Comparison of ENCODE assay signal across 8 cellular contexts in the genomic region with DNA sequence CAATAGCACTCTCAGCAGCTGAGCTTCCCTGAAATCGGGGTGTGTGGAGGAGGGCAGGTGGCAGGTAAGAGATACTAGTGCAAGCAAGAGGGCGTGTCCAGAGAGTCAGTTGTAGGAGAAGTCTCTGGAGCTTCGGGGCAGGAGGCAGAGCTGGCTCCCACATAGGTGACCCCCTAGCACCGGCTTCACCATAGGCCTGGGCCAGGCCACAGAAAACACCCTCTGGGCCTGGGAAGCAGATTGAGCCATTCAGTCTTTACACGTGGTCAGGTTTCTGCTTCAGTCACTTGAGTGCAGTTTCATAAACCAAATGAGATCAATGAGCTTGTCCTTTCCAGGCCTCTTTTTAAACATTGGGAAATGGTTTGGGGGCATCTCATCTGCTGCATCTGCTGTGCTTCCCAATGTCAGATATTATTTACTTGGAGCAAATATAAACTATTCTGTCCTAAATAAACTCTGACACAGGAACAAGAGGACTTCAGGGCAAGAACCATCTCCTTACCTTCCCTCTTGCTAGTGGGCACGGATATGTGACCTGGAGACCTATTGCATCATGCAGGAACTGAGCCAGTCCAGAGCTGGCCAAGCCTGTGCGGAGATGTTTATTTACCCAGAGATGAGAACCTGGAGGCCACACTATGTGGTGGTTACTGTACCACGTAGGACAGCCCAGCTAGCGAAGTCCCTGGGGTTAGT. TPM values are rescaled to one million over a fixed set of nuclear protein-coding genes. Genes with fewer than 3 reads are reported as not detected.
DNase-seq lines count a peak whose midpoint lies in the region; ATAC-seq, FAIRE-seq and TF ChIP-seq lines count a peak whose summit lies in the region.

No MANE protein-coding gene starts in this region.

- peaks cover 90 to 92% (median 90%) of the 10 kb centered on the region in 3 donors for H3K4me1 Mint-ChIP-seq in T-cell

- H3K4me3 ChIP-seq in esophagus (ENCODE audit: low read depth in 1 of 2, low read length in 2 of 2), result no peak overlapping the region
- H3K4me3 ChIP-seq in pancreas, result no peak overlapping the region

- no peak for FAIRE-seq in pancreas (lab: Jason Lieb, UNC)

- H3K27me3 ChIP-seq in esophagus (ENCODE audit: control insufficient read depth in 1 of 2, insufficient read depth in 2 of 2, low read length in 2 of 2), result no peaks in the 10 kb centered on the region
- H3K27me3 ChIP-seq in pancreas, result no peaks in the 10 kb centered on the region

- WGBS in esophagus, 2 donors, result 34 to 42% methylated on average over 9 of the region's 9 CpGs
- 41 to 42% methylated on average over 9 of the region's 9 CpGs for WGBS in pancreas, 2 donors

- DNase-seq in NCI-H1417 (lab: John Stamatoyannopoulos, UW) (peak; percentile 57 to 90 (median 62)), NCI-H1417 treated with DMSO at 0.1 percent for 48 hours (lab: John Stamatoyannopoulos, UW) (no peak), T-cell (peak in 1 of 34 experiments; percentile 6), pancreas (peak in 3 of 6 donors; percentile 32 to 45 (median 43)), 8988T (no peak), A172 (ENCODE audit: low spot score) (no peak)

- ATAC-seq in T-cell (replicated peaks in 1 of 4) (no peak), pancreas (peak; percentile 27 to 74 (median 52)), GM18505 (IDR thresholded peaks at IDR 0.05; ENCODE audit: unreplicated experiment) (no peak)

- POLR2A ChIA-PET in T-cell (lab: Charles Lee), result interaction anchor here (0.6 to 2.0 kb wide), 6 partner anchors 10 to 15 kb away, joined by 3 to 6 read pairs (median 4); no protein-coding TSS in a partner anchor

- peaks cover 16% of the 10 kb centered on the region for H3K36me3 Mint-ChIP-seq in T-cell

- no peaks in the 10 kb centered on the region for H3K27me3 Mint-ChIP-seq in T-cell

- peak overlapping the region; percentile 63 to 88 for H3K27ac ChIP-seq in esophagus (ENCODE audit: low read depth in 2 of 2, low read length in 1 of 2)
- H3K27ac ChIP-seq in pancreas, result peak overlapping the region in 3 of 4 donors; percentile 7 to 58 (median 11)

- peak overlapping the region; percentile 86 to 91 for H3K27ac Mint-ChIP-seq in T-cell

- peaks cover 12 to 29% of the 10 kb centered on the region in 2 donors for H3K4me1 ChIP-seq in esophagus (ENCODE audit: control insufficient read depth in 2 of 2, insufficient read depth in 2 of 2, low read length in 1 of 2)
- peaks cover 9 to 11% (median 9%) of the 10 kb centered on the region in 3 donors for H3K4me1 ChIP-seq in pancreas

- H3K36me3 ChIP-seq in esophagus (ENCODE audit: control insufficient read depth in 2 of 2, insufficient read depth in 2 of 2, low read length in 1 of 2), result no peaks in the 10 kb centered on the region
- H3K36me3 ChIP-seq in pancreas, result no peaks in the 10 kb centered on the region

- CTCF ChIA-PET in T-cell (lab: Charles Lee), result interaction anchor here in 1 of 2 donors (0.8 to 3.4 kb wide), 4 partner anchors 12 to 95 kb away, joined by 3 to 27 read pairs (median 12); no protein-coding TSS in a partner anchor

- peak overlapping the region in 1 of 3 donors; percentile 49 for H3K4me3 Mint-ChIP-seq in T-cell

- H3K9me3 ChIP-seq in esophagus (ENCODE audit: control insufficient read depth in 2 of 2, insufficient read depth in 1 of 2, low read depth in 1 of 2, low read length in 1 of 2) (no peaks in the 10 kb centered on the region), pancreas (no peaks in the 10 kb centered on the region)

- no peaks in the 10 kb centered on the region for H3K9me3 Mint-ChIP-seq in T-cell

- no peak for TF ChIP-seq POLR2A in GM18505 (IDR thresholded peaks at IDR 0.05; ENCODE audit: borderline replicate concordance, extremely low read depth, insufficient read depth, insufficient read length)

- intact Hi-C loops in pancreas (cut with DNase I), result no loop called here

- TF ChIP-seq CTCF in pancreas (IDR thresholded peaks at IDR 0.05), result no peak

RNA-seq across cellular contexts. Expression of gene CCR7, which starts 16.1 kb away (rescaled TPM):
- total RNA-seq in T-cell, result 100 to 1,000 TPM; 173 to 438 (median 340) TPM
- polyA plus RNA-seq in esophagus, result under 1 TPM; 0.16 to 0.54 TPM
- under 1 TPM in 3 of 6 donors, not detected in 3; 0.09 to 0.82 (median 0.09) TPM for total RNA-seq in pancreas
- polyA plus RNA-seq in pancreas, result under 1 TPM; 0.07 to 0.08 TPM
- total RNA-seq in A172 (2014; rRNA removed; shearing (Covaris generic)), result not detected in 2 replicates

RNA-seq across cellular contexts. Expression of gene TNS4, which starts 47.7 kb away (rescaled TPM):
- total RNA-seq in T-cell, result 1 to 10 TPM in 2 of 5 donors, under 1 TPM in 3; 0.55 to 3.7 (median 0.66) TPM
- 10 to 100 TPM; 25.4 to 74.8 TPM for polyA plus RNA-seq in esophagus
- total RNA-seq in pancreas, result under 1 TPM in 2 of 6 donors, not detected in 4; 0.16 to 0.24 TPM
- not detected for polyA plus RNA-seq in pancreas
- total RNA-seq in A172 (2014; rRNA removed; shearing (Covaris generic)), result 0.02 and 0.14 TPM in 2 replicates

Comparison
In these comparisons a context has a peak if more than half of its experiments do, and no peak if none do; other contexts are left out.
1. DNase-seq: peak in NCI-H1417 (3 of 3); none in NCI-H1417 treated with DMSO at 0.1 percent for 48 hours (single experiment), 8988T (single experiment) and A172 (single experiment).
2. ATAC-seq: peak in pancreas (4 of 4); none in T-cell (0 of 4) and GM18505 (single experiment).
3. RNA of gene CCR7, which starts 16.1 kb away (total RNA-seq): 173 to 438 TPM in T-cell; 0.09 to 0.82 TPM in pancreas and not detected in A172; every median in the first group is over 10 times any median in the second.